Comparison of ENCODE assay signal across 20 cellular contexts in the genomic region with DNA sequence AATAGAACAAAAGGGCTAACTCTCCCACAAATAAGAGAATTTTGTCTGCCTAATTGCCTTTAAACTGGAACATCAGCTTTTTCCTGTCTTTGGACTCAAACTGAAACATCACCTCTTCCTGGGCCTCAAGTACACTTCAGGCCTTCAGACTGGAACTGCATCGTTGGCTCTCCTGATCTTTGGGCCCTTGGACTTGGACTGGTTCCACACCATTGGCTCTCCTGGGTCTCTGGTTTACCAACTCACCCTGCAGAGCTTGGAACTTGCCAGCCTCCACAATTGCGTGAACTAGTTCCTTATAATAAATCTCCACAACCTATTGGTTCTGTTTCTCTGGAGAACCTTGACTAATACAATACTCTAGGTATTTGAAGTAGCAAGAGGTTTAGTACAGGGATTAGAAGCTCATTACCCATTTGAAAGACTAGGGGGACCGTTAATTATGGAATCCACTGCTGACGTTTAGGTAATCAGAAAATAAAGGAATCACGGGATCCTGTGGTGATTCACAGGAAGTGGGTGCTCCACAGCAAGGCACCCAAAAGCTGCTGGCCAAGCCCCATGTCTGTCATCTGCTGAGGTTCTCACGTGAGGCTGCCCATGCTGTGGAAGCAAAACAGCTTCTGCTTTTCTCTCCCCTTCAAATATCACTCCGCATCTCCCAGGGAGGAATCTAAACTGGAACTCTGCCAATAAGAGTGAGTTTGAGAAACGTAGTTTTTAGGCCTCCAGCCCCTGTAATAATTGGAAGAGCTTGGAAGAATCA. TPM values are rescaled to one million over a fixed set of nuclear protein-coding genes. Genes with fewer than 3 reads are reported as not detected.
DNase-seq lines count a peak whose midpoint lies in the region; ATAC-seq, FAIRE-seq and TF ChIP-seq lines count a peak whose summit lies in the region.
"Had no signal": no experiment of that assay in that cellular context is flagged by ENCODE, and none has a peak within 500 bp of the region (broad histone marks: within the 10 kb centered on the region; RNA-seq: fewer than 3 reads in every experiment).

No MANE protein-coding gene starts in this region.

- ATAC-seq in K562 (no peak), GM19455 (IDR thresholded peaks at IDR 0.05; ENCODE audit: unreplicated experiment) (no peak)
- ATAC-seq: activated naive CD4-positive, alpha-beta T cell treated with anti-CD3 and anti-CD28 coated beads, Interleukin-2, amount 50 U/mL, for 72 hours; Panc1 had no signal

- WGBS in K562 (ENCODE audit: insufficient coverage, low coverage, missing lambda C conversion rate) = 2% methylated on average over 7 of the region's 8 CpGs
- WGBS in thyroid gland, 2 donors = 44 to 58% methylated on average over 8 of the region's 8 CpGs

- CTCF ChIA-PET in K562 (lab: Yijun Ruan, JAX; ENCODE audit: low intra/inter-chr PET ratio) = no interaction called here

- TF ChIP-seq CTCF in K562 (IDR thresholded peaks at IDR 0.05 in 2 of 3, conservative IDR thresholded peaks at IDR 0.05 in 1 of 3; ENCODE audit: insufficient read depth in 2 of 3, low read depth in 1 of 3, low read length in 3 of 3) (no peak), thyroid gland (IDR thresholded peaks at IDR 0.05) (no peak)

- H3K36me3 Mint-ChIP-seq in immature natural killer cell = no peaks in the 10 kb centered on the region

- in situ Hi-C loops in K562 (cut with MboI) = no loop called here

- no peak for TF ChIP-seq RAD21 in K562 (CRISPR knock-in tag; conservative IDR thresholded peaks at IDR 0.05 in 1 of 2, IDR thresholded peaks at IDR 0.05 in 1 of 2)

- H3K4me3 Mint-ChIP-seq in immature natural killer cell = no peak overlapping the region

- H3K27ac Mint-ChIP-seq in immature natural killer cell = no peak overlapping the region
- H3K27ac Mint-ChIP-seq: activated naive CD4-positive, alpha-beta T cell treated with anti-CD3 and anti-CD28 coated beads, Interleukin-2, amount 50 U/mL, for 72 hours had no signal

- intact Hi-C loops in K562 (cut with micrococcal nuclease) (no loop called here), thyroid gland (cut with DNase I) (loop anchor here (10.0 kb wide), 1 partner anchor 90 kb away; no protein-coding TSS in a partner anchor)

- no peaks in the 10 kb centered on the region for H3K4me1 ChIP-seq in K562 (replicated peaks in 1 of 2; ENCODE audit: control insufficient read depth in 2 of 2, insufficient read depth in 2 of 2, low read length in 2 of 2)
- H3K4me1 ChIP-seq in thyroid gland = peaks cover 7 to 15% of the 10 kb centered on the region in 2 donors

- H3K27me3 Mint-ChIP-seq in immature natural killer cell (ENCODE audit: low read depth in 3 of 3) = no peaks in the 10 kb centered on the region

- no peak overlapping the region for H3K9ac ChIP-seq in K562 (ENCODE audit: insufficient read depth in 1 of 2, low read depth in 2 of 2, low read length in 2 of 2)

- no peaks in the 10 kb centered on the region for H3K9me1 ChIP-seq in K562 (ENCODE audit: control insufficient read depth, insufficient read depth, low read length)

- no peaks in the 10 kb centered on the region for H3K36me3 ChIP-seq in K562 (ENCODE audit: control insufficient read depth, insufficient read depth, low read length)
- no peaks in the 10 kb centered on the region for H3K36me3 ChIP-seq in thyroid gland
- H3K36me3 ChIP-seq: thoracic aorta had no signal

- H3K4me1 Mint-ChIP-seq in immature natural killer cell = no peaks in the 10 kb centered on the region

- H2AFZ ChIP-seq in K562 (ENCODE audit: low read depth, low read length) = no peak overlapping the region

- H3K4me3 ChIP-seq in K562 = no peak overlapping the region
- H3K4me3 ChIP-seq in thyroid gland (replicated peaks in 1 of 3) = no peak overlapping the region
- H3K4me3 ChIP-seq: thoracic aorta had no signal

- no peak for TF ChIP-seq POLR2A in K562 (conservative IDR thresholded peaks at IDR 0.05)
- no peak for TF ChIP-seq POLR2A in thyroid gland (IDR thresholded peaks at IDR 0.05)

- no peaks in the 10 kb centered on the region for H3K9me3 ChIP-seq in K562 (replicated peaks; ENCODE audit: control insufficient read depth, insufficient read depth, low read depth, low read length)
- H3K9me3 ChIP-seq in thyroid gland = no peaks in the 10 kb centered on the region
- H3K9me3 ChIP-seq: thoracic aorta had no signal

- BruUV-seq in K562 (replicated peaks; lab: Mats Ljungman, UMichigan) = no TSS peak

- peaks cover 0 to 10% (median 3%) of the 10 kb centered on the region in 6 donors for H3K9me3 Mint-ChIP-seq in immature natural killer cell

- no peak overlapping the region for H3K27ac ChIP-seq in K562 (ENCODE audit: extremely low read depth, low read depth, low read length)
- H3K27ac ChIP-seq in thyroid gland = peak overlapping the region in 1 of 3 donors; percentile 30
- H3K27ac ChIP-seq: C4-2B, thoracic aorta, VCaP had no signal

- TF ChIP-seq EP300 in K562 (IDR thresholded peaks at IDR 0.05; ENCODE audit: low read length) = no peak

- H3K79me2 ChIP-seq in K562 (ENCODE audit: control insufficient read depth, insufficient read depth, low read length) = no peaks in the 10 kb centered on the region

- no peak overlapping the region for H3K4me2 ChIP-seq in K562 (ENCODE audit: insufficient read depth, low read length)

- H4K20me1 ChIP-seq in K562 (replicated peaks; ENCODE audit: control insufficient read depth, insufficient read depth, low read length) = no peaks in the 10 kb centered on the region

- POLR2A ChIA-PET in K562 (lab: Yijun Ruan, JAX) = no interaction called here

- H3K27me3 ChIP-seq in K562 (ENCODE audit: control insufficient read depth in 2 of 2, insufficient read depth in 2 of 2, low read length in 2 of 2) (no peaks in the 10 kb centered on the region), thyroid gland (no peaks in the 10 kb centered on the region)

- FAIRE-seq in K562 (lab: Jason Lieb, UNC) = no peak
- FAIRE-seq: A204.1, colon had no signal

- peak; percentile 40 to 61 for DNase-seq in NOMO-1 (lab: John Stamatoyannopoulos, UW; ENCODE audit: unreplicated experiment in 2 of 2)
- DNase-seq in NOMO-1 treated with dmso at 0.1 percent for 144 hours (lab: John Stamatoyannopoulos, UW; ENCODE audit: unreplicated experiment) = no peak
- DNase-seq in NOMO-1 treated with DMSO at 0.1 percent for 48 hours (lab: John Stamatoyannopoulos, UW; ENCODE audit: unreplicated experiment) = peak; percentile 51
- no peak for DNase-seq in K562 (ENCODE audit: extremely low read depth in 1 of 4, low spot score in 3 of 4)
- DNase-seq in thyroid gland = peak; percentile 81 to 83
- no peak for DNase-seq in NK-92 treated with Interleukin-12 subunit alpha and Interleukin-12 subunit beta, amount 100 ng/mL, for 24 hours (lab: John Stamatoyannopoulos, UW)
- no peak for DNase-seq in immature natural killer cell
- DNase-seq: activated CD4-positive, alpha-beta T cell treated with anti-CD3 and anti-CD28 coated beads, Interleukin-2, amount 50 U/mL, for 4 hours; activated T-cell treated with anti-CD3 and anti-CD28 coated beads for 4 hours; hippocampal formation; NCI-H2081 treated with DMSO at 0.1 percent for 48 hours; NCI-H526 had no signal

TF ChIP-seq in K562, 482 proteins besides CTCF, POLR2A, EP300 and RAD21 (continues in another document):
- no peak for TF ChIP-seq TAF1 (IDR thresholded peaks at IDR 0.05; ENCODE audit: control insufficient read depth, extremely low read depth, insufficient read depth, low read length, severe bottlenecking)
- no peak for TF ChIP-seq PHB (CRISPR knock-in tag; IDR thresholded peaks at IDR 0.05)
- peak; percentile 27 for TF ChIP-seq NFIC (IDR thresholded peaks at IDR 0.05)
- no peak for TF ChIP-seq ZNF121 (CRISPR knock-in tag; conservative IDR thresholded peaks at IDR 0.05)
- no peak for TF ChIP-seq ZNF586 (CRISPR knock-in tag; conservative IDR thresholded peaks at IDR 0.05)

RNA-seq across cellular contexts. Expression of gene SGPP2, which starts 20.0 kb away (rescaled TPM):
- total RNA-seq in K562 (2011; cell fraction: chromatin; rRNA removed; ENCODE audit: low replicate concordance) = not detected in 2 replicates
- not detected in 2 replicates for total RNA-seq in K562 (2011; cell fraction: nucleolus; rRNA removed)
- not detected in 2 replicates for total RNA-seq in K562 (2011; cell fraction: nucleoplasm; rRNA removed)
- total RNA-seq in K562 (2014; rRNA removed) (not detected in 2 replicates), K562 (2014; rRNA removed; fragmentation: Illumina TruSeq; extraction: Trizol) (not detected in 2 replicates), K562 (2015; rRNA removed; fragmentation: Illumina TruSeq; extraction: Trizol) (not detected in 2 replicates), K562 (2021) (0.04 TPM in 2 replicates), thyroid gland (10 to 100 TPM; 33.7 to 53.7 (median 46.6) TPM)
- polyA plus RNA-seq in K562 (2011; rRNA removed) (not detected in 2 replicates), K562 (2014; fragmentation: Illumina TruSeq; extraction: Trizol) (not detected in 2 replicates), K562 (2014; fragmentation: Nextera tagmentation; extraction: Ambion mirVana) (under 1 TPM in 1 of 2 experiments, not detected in 1; 0.01 TPM), K562 (2014; rRNA removed) (not detected in 2 replicates), immature natural killer cell (not detected)
- polyA plus RNA-seq in K562 (2011; cell fraction: cytosol; rRNA removed) = not detected in 2 replicates
- not detected in 2 replicates for polyA plus RNA-seq in K562 (2011; cell fraction: nucleus; rRNA removed)
- 0.29 and 0.32 TPM in 2 replicates for polyA plus RNA-seq in K562 (2012)
- not detected in 2 replicates for polyA minus RNA-seq in K562 (2011; rRNA and poly(A)+ RNA removed)
- polyA minus RNA-seq in K562 (2011; cell fraction: cytosol; rRNA and poly(A)+ RNA removed) = not detected in 2 replicates
- polyA minus RNA-seq in K562 (2011; cell fraction: nucleus; rRNA and poly(A)+ RNA removed) = not detected in 2 replicates

Comparison
In these comparisons a context has a peak if more than half of its experiments do, and no peak if none do; other contexts are left out.
1. DNase-seq: peak in NOMO-1 (2 of 2), NOMO-1 treated with DMSO at 0.1 percent for 48 hours (single experiment) and thyroid gland (2 of 2); none in NOMO-1 treated with dmso at 0.1 percent for 144 hours (single experiment), K562 (0 of 4), NK-92 treated with Interleukin-12 subunit alpha and Interleukin-12 subunit beta, amount 100 ng/mL, for 24 hours (single experiment) and immature natural killer cell (0 of 3).
2. RNA of gene SGPP2, which starts 20.0 kb away (total RNA-seq): 33.7 to 53.7 TPM in thyroid gland; 0.04 TPM in K562; every median in the first group is over 10 times any median in the second.